ENCODE assay signal across 10 cellular contexts in genomic region chr3:23550402-23550801, GRCh38.
DNase-seq lines count a peak whose midpoint lies in the region; ATAC-seq and TF ChIP-seq lines count a peak whose summit lies in the region.
"Had no signal": no experiment of that assay in that cellular context is flagged by ENCODE, and none has a peak within 500 bp of the region (broad histone marks: within the 10 kb centered on the region; RNA-seq: fewer than 3 reads in every experiment).

No MANE protein-coding gene starts in this region.

- no peak overlapping the region for H3K4me3 ChIP-seq in GM12864 (ENCODE audit: low read depth, low read length)

- ATAC-seq in GM19328 (IDR thresholded peaks at IDR 0.05; ENCODE audit: unreplicated experiment) (peak; percentile 84), HG02588 (IDR thresholded peaks at IDR 0.05; ENCODE audit: unreplicated experiment) (peak; percentile 89), HG03196 (IDR thresholded peaks at IDR 0.05; ENCODE audit: unreplicated experiment) (peak; percentile 79)

- no peak for TF ChIP-seq CTCF in GM12864 (IDR thresholded peaks at IDR 0.05; ENCODE audit: low read depth, low read length, missing control alignments)

- DNase-seq in GM12864 (ENCODE audit: low read depth) (peak; percentile 27), cerebellar nuclear complex (lab: John Stamatoyannopoulos, UW) (no peak), DMS 273 treated with DMSO at 0.1 percent for 48 hours (lab: John Stamatoyannopoulos, UW) (no peak), NCI-H2107 treated with DMSO at 0.1 percent for 48 hours (lab: John Stamatoyannopoulos, UW; ENCODE audit: unreplicated experiment) (no peak)
- no peak for DNase-seq in activated CD4-positive, alpha-beta T cell treated with anti-CD3 and anti-CD28 coated beads for 1 hour
- DNase-seq: DMS53, endodermal cell had no signal
